ENCODE assay signal across 18 cellular contexts in genomic region chr6:34568829-34569228, GRCh38. TPM values are rescaled to one million over a fixed set of nuclear protein-coding genes. Genes with fewer than 3 reads are reported as not detected.
"Had no signal": no experiment of that assay in that cellular context is flagged by ENCODE, and none has a peak within 500 bp of the region (broad histone marks: within the 10 kb centered on the region; RNA-seq: fewer than 3 reads in every experiment).

No MANE protein-coding gene starts in this region.

- H3K9me3 Mint-ChIP-seq: naive thymus-derived CD4-positive, alpha-beta T cell; stimulated activated naive CD8-positive, alpha-beta T cell treated with anti-CD3 and anti-CD28 coated beads, Interleukin-15, Interleukin-2, amounts not matched to agents 100 ng/mL and 50 ng/mL, for 24 hours had no signal

- H3K27me3 Mint-ChIP-seq: stimulated activated naive CD8-positive, alpha-beta T cell treated with anti-CD3 and anti-CD28 coated beads, Interleukin-15, Interleukin-2, amounts not matched to agents 100 ng/mL and 50 ng/mL, for 24 hours had no signal

- H3K27ac ChIP-seq: dorsolateral prefrontal cortex, ovary, right atrium auricular region, testis, tibial nerve had no signal

- H3K4me3 ChIP-seq: dorsolateral prefrontal cortex, ovary, right atrium auricular region, testis, tibial nerve had no signal

- H3K4me1 ChIP-seq: right atrium auricular region, testis, tibial nerve had no signal

- H3K27me3 ChIP-seq: ovary, right atrium auricular region, testis had no signal

- H3K36me3 ChIP-seq: ovary, right atrium auricular region, tibial nerve had no signal

- H3K4me3 Mint-ChIP-seq: naive thymus-derived CD4-positive, alpha-beta T cell; stimulated activated naive CD8-positive, alpha-beta T cell treated with anti-CD3 and anti-CD28 coated beads, Interleukin-15, Interleukin-2, amounts not matched to agents 100 ng/mL and 50 ng/mL, for 24 hours had no signal

- ATAC-seq: left lobe of liver; naive thymus-derived CD4-positive, alpha-beta T cell had no signal

- H3K27ac Mint-ChIP-seq: naive thymus-derived CD4-positive, alpha-beta T cell; stimulated activated naive CD8-positive, alpha-beta T cell treated with anti-CD3 and anti-CD28 coated beads, Interleukin-15, Interleukin-2, amounts not matched to agents 100 ng/mL and 50 ng/mL, for 24 hours had no signal

- H3K4me1 Mint-ChIP-seq: naive thymus-derived CD4-positive, alpha-beta T cell had no signal

- H3K9me3 ChIP-seq: ovary, right atrium auricular region, testis, tibial nerve had no signal

- H3K36me3 Mint-ChIP-seq: naive thymus-derived CD4-positive, alpha-beta T cell had no signal

- DNase-seq: cortex of kidney; dorsolateral prefrontal cortex; effector CD8-positive, alpha-beta T cell; foreskin melanocyte; head of caudate nucleus; hippocampal formation; kidney glomerular epithelial cell; mammary epithelial cell; naive thymus-derived CD4-positive, alpha-beta T cell; ovary; small intestine; stimulated activated CD4-positive, alpha-beta T cell treated with anti-CD3 and anti-CD28 coated beads, Interleukin-12 subunit alpha, Interleukin-12 subunit beta, amount 100 ng/mL, for 4 hours; testis had no signal

RNA-seq across cellular contexts. Expression of gene SPDEF, which starts 12.7 kb away (rescaled TPM):
- total RNA-seq: posterior vena cava, tibial nerve had no signal
